ENCODE assay signal across 8 cellular contexts in the genomic region with DNA sequence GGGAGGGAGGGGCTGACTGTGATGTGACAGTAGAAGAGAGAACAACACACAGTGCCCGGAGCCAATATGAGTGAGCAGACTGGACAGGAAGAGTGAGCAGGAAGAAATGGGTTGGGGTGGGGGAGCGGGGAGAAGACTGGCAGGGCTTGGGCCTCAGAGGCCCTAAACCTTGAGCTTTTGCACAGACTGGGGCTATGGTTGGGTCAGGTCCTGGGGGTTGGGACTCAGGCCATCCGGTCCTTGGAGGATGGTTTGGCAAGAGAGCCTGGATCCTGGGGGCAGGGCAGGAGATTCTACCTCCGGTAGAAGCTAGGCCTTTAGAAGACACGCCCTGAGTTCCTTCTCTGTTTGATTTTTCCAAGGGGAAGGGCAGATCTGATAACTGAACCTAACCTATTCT. TPM values are rescaled to one million over a fixed set of nuclear protein-coding genes. Genes with fewer than 3 reads are reported as not detected.
DNase-seq lines count a peak whose midpoint lies in the region; ATAC-seq and TF ChIP-seq lines count a peak whose summit lies in the region.

No MANE protein-coding gene starts in this region.

- no peaks in the 10 kb centered on the region for H3K27me3 Mint-ChIP-seq in activated T-cell treated with anti-CD3 and anti-CD28 coated beads, Interleukin-2, amount 50 U/mL, for 4 hours (ENCODE audit: low read depth)

- no peaks in the 10 kb centered on the region for H3K9me3 ChIP-seq in tibial artery

- H3K27ac ChIP-seq in angular gyrus (ENCODE audit: low read depth, low read length), result peak overlapping the region; percentile 90
- peak overlapping the region; percentile 94 for H3K27ac ChIP-seq in layer of hippocampus (ENCODE audit: low read depth, low read length)
- peak overlapping the region; percentile 83 to 95 for H3K27ac ChIP-seq in tibial artery

- H3K27me3 ChIP-seq in layer of hippocampus (ENCODE audit: control insufficient read depth, insufficient read depth, low read length) (no peaks in the 10 kb centered on the region), tibial artery (no peaks in the 10 kb centered on the region)

- H3K4me3 Mint-ChIP-seq in activated T-cell treated with anti-CD3 and anti-CD28 coated beads, Interleukin-2, amount 50 U/mL, for 4 hours, result peak overlapping the region; percentile 92

- H3K4me3 ChIP-seq in tibial artery, result peak overlapping the region; percentile 62 to 97

- no peak for TF ChIP-seq CTCF in tibial artery (IDR thresholded peaks at IDR 0.05)

- DNase-seq in activated T-cell treated with anti-CD3 and anti-CD28 coated beads, Interleukin-2, amount 50 U/mL, for 4 hours, result no peak
- DNase-seq in activated T-cell treated with anti-CD3 and anti-CD28 coated beads, Interleukin-2, amount 50 U/mL, for 1 hour, result no peak
- DNase-seq in tibial artery (no peak), epidermal melanocyte (ENCODE audit: insufficient read length, low spot score) (no peak), DMS79 treated with DMSO at 0.1 percent for 48 hours (lab: John Stamatoyannopoulos, UW) (no peak)

- intact Hi-C loops in tibial artery (cut with DNase I; ENCODE audit: low total_unique reads), result loop anchor here (2.0 kb wide), 1 partner anchor 78 kb away; no protein-coding TSS in a partner anchor

- H3K4me1 Mint-ChIP-seq in activated T-cell treated with anti-CD3 and anti-CD28 coated beads, Interleukin-2, amount 50 U/mL, for 4 hours (ENCODE audit: low read depth), result peaks cover 40% of the 10 kb centered on the region

- ATAC-seq in activated T-cell treated with anti-CD3 and anti-CD28 coated beads, Interleukin-2, amount 50 U/mL, for 4 hours, result no peak
- ATAC-seq in GM21786 (IDR thresholded peaks at IDR 0.05; ENCODE audit: unreplicated experiment), result no peak

- peaks cover 0 to 40% (median 28%) of the 10 kb centered on the region in 3 donors for H3K36me3 ChIP-seq in tibial artery

- peaks cover 3% of the 10 kb centered on the region for H3K36me3 Mint-ChIP-seq in activated T-cell treated with anti-CD3 and anti-CD28 coated beads, Interleukin-2, amount 50 U/mL, for 4 hours (ENCODE audit: insufficient read depth)

- no peaks in the 10 kb centered on the region for H3K9me3 Mint-ChIP-seq in activated T-cell treated with anti-CD3 and anti-CD28 coated beads, Interleukin-2, amount 50 U/mL, for 4 hours

- peaks cover 0 to 28% (median 21%) of the 10 kb centered on the region in 4 donors for H3K4me1 ChIP-seq in tibial artery

RNA-seq across cellular contexts. Expression of a gene that starts 1.1 kb away (rescaled TPM):
- 100 to 1,000 TPM in 2 of 3 donors, 10 to 100 TPM in 1; 87.8 to 141 (median 101) TPM for total RNA-seq in activated T-cell treated with anti-CD3 and anti-CD28 coated beads, Interleukin-2, amount 50 U/mL, for 4 hours

RNA-seq across cellular contexts. Expression of a gene that starts 10.9 kb away (rescaled TPM):
- under 1 TPM in 2 of 3 donors, not detected in 1; 0.16 to 0.30 TPM for total RNA-seq in activated T-cell treated with anti-CD3 and anti-CD28 coated beads, Interleukin-2, amount 50 U/mL, for 4 hours

RNA-seq across cellular contexts. Expression of a gene that starts 11.3 kb away (rescaled TPM):
- total RNA-seq in activated T-cell treated with anti-CD3 and anti-CD28 coated beads, Interleukin-2, amount 50 U/mL, for 4 hours, result 10 to 100 TPM; 42.7 to 49.9 (median 49.4) TPM

RNA-seq across cellular contexts. Expression of a gene that starts 18.8 kb away (rescaled TPM):
- 10 to 100 TPM; 47.7 to 67.4 (median 56.9) TPM for total RNA-seq in activated T-cell treated with anti-CD3 and anti-CD28 coated beads, Interleukin-2, amount 50 U/mL, for 4 hours

RNA-seq across cellular contexts. Expression of a gene that starts 35.5 kb away (rescaled TPM):
- total RNA-seq in activated T-cell treated with anti-CD3 and anti-CD28 coated beads, Interleukin-2, amount 50 U/mL, for 4 hours, result 10 to 100 TPM; 25.8 to 26.9 (median 26.0) TPM
